8 cellular contexts compared by ENCODE assay signal in genomic region chr14:22589096-22589839, GRCh38. TPM values are rescaled to one million over a fixed set of nuclear protein-coding genes. Genes with fewer than 3 reads are reported as not detected.
A peak's percentile ranks its signal among the peaks of the same experiment; 100 is the strongest.
DNase-seq lines count a peak whose midpoint lies in the region; ATAC-seq, FAIRE-seq and TF ChIP-seq lines count a peak whose summit lies in the region.

DAD1 (minus strand) TSS chr14:22589224; CDS start chr14:22589157, 67 bp downstream.

- H3K36me3 ChIP-seq in bronchial epithelial cell (ENCODE audit: control insufficient read depth, insufficient read depth, low read length) (peaks cover 2% of the 10 kb centered on the region), iPS-20b (ENCODE audit: insufficient read depth, low read depth, low read length) (0 out of 2 replicates have a peak, but pooled peaks cover 13% of the 10 kb centered on the region)

- peak; percentile 97 for DNase-seq in AG04449 (ENCODE audit: low read depth, low spot score)
- DNase-seq in NCI-H2227 treated with DMSO at 0.1 percent for 48 hours (lab: John Stamatoyannopoulos, UW): peak; percentile 98
- DNase-seq in bronchial epithelial cell (ENCODE audit: low read depth): peak; percentile 99

- H3K27me3 ChIP-seq in bronchial epithelial cell (ENCODE audit: control insufficient read depth, insufficient read depth, low read length) (no peaks in the 10 kb centered on the region), iPS-20b (ENCODE audit: insufficient read depth, low read length) (no peaks in the 10 kb centered on the region)

- peak within 1 kb of the TSS; percentile 97 for H3K9ac ChIP-seq in iPS-20b (ENCODE audit: low read depth, low read length)

- H3K27ac ChIP-seq in iPS-20b (ENCODE audit: low read length) (peak within 1 kb of the TSS; percentile 74), skin epidermis (peak within 1 kb of the TSS; percentile 45 to 94 (median 87))

- H3K9me3 ChIP-seq in iPS-20b (ENCODE audit: insufficient read depth, low read depth, low read length): no peaks in the 10 kb centered on the region

- peaks cover 7% of the 10 kb centered on the region for H3K4me1 ChIP-seq in iPS-20b (ENCODE audit: insufficient read depth, low read length)

- POLR2A ChIA-PET in AG04449 (lab: Yijun Ruan, JAX): interaction anchor here (0.6 to 1.9 kb wide), 13 partner anchors 9 to 247 kb away, joined by 3 to 8 read pairs (median 4); partner anchors contain the start of genes ABHD4, MMP14 and OXA1L

- peak; percentile 94 for ATAC-seq in GM18907 (IDR thresholded peaks at IDR 0.05; ENCODE audit: unreplicated experiment)
- ATAC-seq in HG03159 (IDR thresholded peaks at IDR 0.05; ENCODE audit: unreplicated experiment): peak; percentile 88

- peak within 1 kb of the TSS; percentile 89 for H3K4me3 ChIP-seq in AG04449 (ENCODE audit: low read depth, low read length)
- peak within 1 kb of the TSS; percentile 96 for H3K4me3 ChIP-seq in WI38 (ENCODE audit: low read depth, low read length)
- peak within 1 kb of the TSS; percentile 58 for H3K4me3 ChIP-seq in bronchial epithelial cell (ENCODE audit: low read depth, low read length)
- peak within 1 kb of the TSS; percentile 98 for H3K4me3 ChIP-seq in iPS-20b (ENCODE audit: low read length)
- peak within 1 kb of the TSS; percentile 46 to 87 (median 61) for H3K4me3 ChIP-seq in skin epidermis

- TF ChIP-seq CTCF in AG04449 (IDR thresholded peaks at IDR 0.05; ENCODE audit: insufficient read depth, low read length, missing control alignments) (no peak), WI38 (IDR thresholded peaks at IDR 0.05; ENCODE audit: low read depth, low read length) (no peak; the same call in none of the 2 replicates), bronchial epithelial cell (IDR thresholded peaks at IDR 0.05; ENCODE audit: insufficient read depth, low read length, severe bottlenecking) (peak; percentile 0)

- peak; percentile 89 for FAIRE-seq in bronchial epithelial cell (lab: Jason Lieb, UNC)

- CTCF ChIA-PET in AG04449 (lab: Yijun Ruan, JAX): interaction anchor here (0.5 to 13.5 kb wide), 20 partner anchors 9 to 283 kb away, joined by 3 to 141 read pairs (median 4); partner anchors contain the start of gene ABHD4

RNA-seq across cellular contexts. Expression of gene DAD1, which starts in this region (rescaled TPM):
- total RNA-seq in bronchial epithelial cell: 193 and 236 TPM in 2 replicates

Comparison
In these comparisons a context has a peak if more than half of its experiments do, and no peak if none do; other contexts are left out.
1. Peak in every context shown above with its lines: DNase-seq, ATAC-seq, H3K4me3 ChIP-seq and H3K27ac ChIP-seq.